In genomic region chr3:172294238-172294806, GRCh38 we compare ENCODE assay signal across 23 cellular contexts.
DNase-seq lines count a peak whose midpoint lies in the region; ATAC-seq and TF ChIP-seq lines count a peak whose summit lies in the region.
"Had no signal": no experiment of that assay in that cellular context is flagged by ENCODE, and none has a peak within 500 bp of the region (broad histone marks: within the 10 kb centered on the region; RNA-seq: fewer than 3 reads in every experiment).

No MANE protein-coding gene starts in this region.

- ATAC-seq in upper lobe of right lung (peak; percentile 78), GM21717 (IDR thresholded peaks at IDR 0.05; ENCODE audit: unreplicated experiment) (no peak)
- ATAC-seq: activated CD8-positive, alpha-beta memory T cell treated with anti-CD3 and anti-CD28 coated beads, Interleukin-2, amount 10 ng/mL, durations not matched to agents 7 days and 5 days; sciatic nerve; stimulated activated naive CD8-positive, alpha-beta T cell treated with anti-CD3 and anti-CD28 coated beads, Interleukin-15, Interleukin-2, amounts not matched to agents 100 U/mL and 50 U/mL, for 24 hours had no signal

- H3K4me3 ChIP-seq in breast epithelium (no peak overlapping the region), upper lobe of right lung (no peak overlapping the region), ovary (no peak overlapping the region)

- TF ChIP-seq POLR2A in breast epithelium (IDR thresholded peaks at IDR 0.05) = no peak
- no peak for TF ChIP-seq POLR2A in ovary (IDR thresholded peaks at IDR 0.05)

- no peak for TF ChIP-seq EP300 in ovary (IDR thresholded peaks at IDR 0.05)

- no peaks in the 10 kb centered on the region for H3K4me1 ChIP-seq in breast epithelium
- H3K4me1 ChIP-seq in upper lobe of right lung = peaks cover 2% of the 10 kb centered on the region
- peaks cover 5% of the 10 kb centered on the region for H3K4me1 ChIP-seq in ovary (ENCODE audit: insufficient read depth)

- H3K4me1 Mint-ChIP-seq in MCF 10A (ENCODE audit: insufficient read depth, unreplicated experiment) (no peaks in the 10 kb centered on the region), endothelial cell (ENCODE audit: unreplicated experiment) (peaks cover 54% of the 10 kb centered on the region)
- H3K4me1 Mint-ChIP-seq: IgD-negative memory B cell had no signal

- H3K36me3 ChIP-seq in breast epithelium = no peaks in the 10 kb centered on the region
- peaks cover 47% of the 10 kb centered on the region for H3K36me3 ChIP-seq in upper lobe of right lung
- H3K36me3 ChIP-seq in ovary = no peaks in the 10 kb centered on the region

- no peaks in the 10 kb centered on the region for H3K27me3 Mint-ChIP-seq in MCF 10A (ENCODE audit: insufficient read depth, unreplicated experiment)
- H3K27me3 Mint-ChIP-seq in endothelial cell (ENCODE audit: unreplicated experiment) = peaks cover 13% of the 10 kb centered on the region
- H3K27me3 Mint-ChIP-seq: activated CD4-positive, alpha-beta T cell treated with anti-CD3 and anti-CD28 coated beads, Interleukin-2, amount 10 ng/mL, durations not matched to agents 24 days and 14 days; activated CD8-positive, alpha-beta memory T cell treated with anti-CD3 and anti-CD28 coated beads, Interleukin-2, amount 10 ng/mL, durations not matched to agents 7 days and 5 days; activated naive CD8-positive, alpha-beta T cell; IgD-negative memory B cell; type B pancreatic cell had no signal

- no TSS peak for BruUV-seq in MCF 10A (replicated peaks; lab: Mats Ljungman, UMichigan)

- H3K36me3 Mint-ChIP-seq in MCF 10A (ENCODE audit: insufficient read depth, unreplicated experiment) (peaks cover 63% of the 10 kb centered on the region), endothelial cell (ENCODE audit: low read depth, unreplicated experiment) (peaks cover 59% of the 10 kb centered on the region)

- CTCF ChIA-PET in MCF 10A (lab: Yijun Ruan, JAX) = interaction anchor here (2.7 kb wide), 1 partner anchor 38 kb away, joined by 6 read pairs; no protein-coding TSS in a partner anchor

- H3K9me3 ChIP-seq in breast epithelium (no peaks in the 10 kb centered on the region), upper lobe of right lung (no peaks in the 10 kb centered on the region), ovary (no peaks in the 10 kb centered on the region)
- H3K9me3 ChIP-seq: SK-N-SH had no signal

- no peak for TF ChIP-seq CTCF in MCF 10A (IDR thresholded peaks at IDR 0.05; ENCODE audit: unreplicated experiment)
- no peak for TF ChIP-seq CTCF in breast epithelium (IDR thresholded peaks at IDR 0.05)
- TF ChIP-seq CTCF in endothelial cell (IDR thresholded peaks at IDR 0.05; ENCODE audit: unreplicated experiment) = no peak
- no peak for TF ChIP-seq CTCF in upper lobe of right lung (IDR thresholded peaks at IDR 0.05)
- no peak for TF ChIP-seq CTCF in ovary (IDR thresholded peaks at IDR 0.05)

- no peak overlapping the region for H3K4me3 Mint-ChIP-seq in MCF 10A (ENCODE audit: unreplicated experiment)
- peak overlapping the region; percentile 23 for H3K4me3 Mint-ChIP-seq in endothelial cell (ENCODE audit: unreplicated experiment)
- H3K4me3 Mint-ChIP-seq: activated CD4-positive, alpha-beta T cell treated with anti-CD3 and anti-CD28 coated beads, Interleukin-2, amount 10 ng/mL, durations not matched to agents 24 days and 14 days; activated CD8-positive, alpha-beta memory T cell treated with anti-CD3 and anti-CD28 coated beads, Interleukin-2, amount 10 ng/mL, durations not matched to agents 7 days and 5 days; activated naive CD8-positive, alpha-beta T cell; IgD-negative memory B cell; type B pancreatic cell had no signal

- intact Hi-C loops in MCF 10A (cut with micrococcal nuclease) (no loop called here), breast epithelium (cut with DNase I; ENCODE audit: low total_unique reads) (no loop called here), upper lobe of right lung (cut with DNase I) (no loop called here), ovary (cut with DNase I) (no loop called here)

- WGBS in ovary, 3 donors = 86 to 94% (median 90%) methylated on average over 6 of the region's 6 CpGs

- H3K27ac ChIP-seq in breast epithelium = no peak overlapping the region
- H3K27ac ChIP-seq in upper lobe of right lung = no peak overlapping the region
- no peak overlapping the region for H3K27ac ChIP-seq in ovary
- H3K27ac ChIP-seq: 22Rv1, parathyroid adenoma had no signal

- H3K9me3 Mint-ChIP-seq in MCF 10A (ENCODE audit: unreplicated experiment) (no peaks in the 10 kb centered on the region), endothelial cell (ENCODE audit: unreplicated experiment) (no peaks in the 10 kb centered on the region)
- H3K9me3 Mint-ChIP-seq: activated CD4-positive, alpha-beta T cell treated with anti-CD3 and anti-CD28 coated beads, Interleukin-2, amount 10 ng/mL, durations not matched to agents 24 days and 14 days; type B pancreatic cell had no signal

- POLR2A ChIA-PET in MCF 10A (lab: Yijun Ruan, JAX) = interaction anchor here (1.3 kb wide), 1 partner anchor 160 kb away, joined by 3 read pairs; no protein-coding TSS in a partner anchor

- DNase-seq in MCF 10A (ENCODE audit: unreplicated experiment) (no peak), breast epithelium (ENCODE audit: low spot score in 2 of 2) (no peak), SIG-M5 (lab: John Stamatoyannopoulos, UW) (peak; percentile 66), endothelial cell (ENCODE audit: low spot score) (no peak), upper lobe of right lung (no peak), ovary (no peak), T-helper 2 cell (no peak)
- DNase-seq: activated CD4-positive, alpha-beta T cell treated with anti-CD3 and anti-CD28 coated beads, Interleukin-2, amount 10 ng/mL, durations not matched to agents 24 days and 14 days; activated CD8-positive, alpha-beta memory T cell treated with anti-CD3 and anti-CD28 coated beads, Interleukin-2, amount 10 ng/mL, durations not matched to agents 7 days and 5 days; mammary epithelial cell; NCI-H187; NCI-H226; NCI-H774; SK-N-SH; stimulated activated CD4-positive, alpha-beta T cell treated with anti-CD3 and anti-CD28 coated beads, Interleukin-1b, Interleukin-23, amount 100 ng/mL, for 48 hours; stimulated activated naive CD8-positive, alpha-beta T cell treated with anti-CD3 and anti-CD28 coated beads, Interleukin-15, Interleukin-2, amounts not matched to agents 100 U/mL and 50 U/mL, for 24 hours had no signal

- H3K27ac Mint-ChIP-seq in MCF 10A (ENCODE audit: low read depth, unreplicated experiment) (peak overlapping the region; percentile 80), endothelial cell (ENCODE audit: unreplicated experiment) (peak overlapping the region; percentile 25)
- H3K27ac Mint-ChIP-seq: activated CD4-positive, alpha-beta T cell treated with anti-CD3 and anti-CD28 coated beads, Interleukin-2, amount 10 ng/mL, durations not matched to agents 24 days and 14 days; activated CD8-positive, alpha-beta memory T cell treated with anti-CD3 and anti-CD28 coated beads, Interleukin-2, amount 10 ng/mL, durations not matched to agents 7 days and 5 days; activated naive CD8-positive, alpha-beta T cell; IgD-negative memory B cell; type B pancreatic cell had no signal

- H3K27me3 ChIP-seq in breast epithelium (no peaks in the 10 kb centered on the region), upper lobe of right lung (no peaks in the 10 kb centered on the region), ovary (no peaks in the 10 kb centered on the region)
